In the genomic region with DNA sequence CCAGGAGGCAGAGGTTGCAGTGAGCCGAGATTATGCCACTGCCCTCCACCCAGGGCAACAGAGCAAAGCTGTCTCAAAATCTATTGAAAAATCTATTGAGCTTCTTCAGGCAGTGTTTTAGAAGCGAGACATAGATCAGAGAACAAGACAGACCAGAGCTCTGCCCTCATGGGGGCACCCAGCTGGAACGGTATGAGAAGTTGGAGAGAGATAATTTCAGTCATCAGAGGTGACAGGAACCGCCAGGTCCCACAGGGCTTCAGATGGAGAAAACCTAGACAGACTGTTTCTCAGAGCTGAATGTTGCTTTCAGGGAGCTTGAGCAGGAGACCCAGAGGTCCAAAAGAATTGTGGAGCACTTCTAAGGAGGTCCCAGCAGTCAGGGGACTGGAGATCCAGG, we compare ENCODE assay signal across 22 cellular contexts. TPM values are rescaled to one million over a fixed set of nuclear protein-coding genes. Genes with fewer than 3 reads are reported as not detected.
A peak's percentile ranks its signal among the peaks of the same experiment; 100 is the strongest.
DNase-seq lines count a peak whose midpoint lies in the region; ATAC-seq, FAIRE-seq and TF ChIP-seq lines count a peak whose summit lies in the region.
"Had no signal": no experiment of that assay in that cellular context is flagged by ENCODE, and none has a peak within 500 bp of the region (broad histone marks: within the 10 kb centered on the region; RNA-seq: fewer than 3 reads in every experiment).

No MANE protein-coding gene starts in this region.

- H3K4me2 ChIP-seq in BLaER1 (peak overlapping the region; percentile 78), GM12878 (ENCODE audit: control insufficient read depth, insufficient read depth) (no peak overlapping the region)
- H3K4me2 ChIP-seq: A549 had no signal

- FAIRE-seq in GM12878 (lab: Jason Lieb, UNC): no peak
- FAIRE-seq: A549, GM12891, HTR-8/SVneo had no signal

- no peak for ATAC-seq in GM12878
- peak; percentile 68 to 96 for ATAC-seq in stimulated activated naive B cell treated with anti-CD40 and anti-IgM and Interleukin-4, amounts not matched to agents 10 μg/mL and 1 μg/mL and 100 μg/mL, for 72 hours (replicated peaks)
- ATAC-seq: A549 had no signal

- TF ChIP-seq POLR2A in GM12878 (IDR thresholded peaks at IDR 0.05; ENCODE audit: low read depth, low read length) (no peak), erythroblast (IDR thresholded peaks at IDR 0.05; ENCODE audit: low read length) (no peak)

- POLR2A ChIA-PET in GM12878 (lab: Charles Lee): no interaction called here

- H3K4me1 ChIP-seq in BLaER1 (peaks cover 33% of the 10 kb centered on the region), GM12878 (ENCODE audit: control insufficient read depth, insufficient read depth, low read length) (no peaks in the 10 kb centered on the region)

- H3K27me3 Mint-ChIP-seq in stimulated activated naive B cell treated with anti-CD40 and anti-IgM and Interleukin-4, amounts not matched to agents 10 μg/mL and 1 μg/mL and 100 μg/mL, for 72 hours: peaks cover 0 to 13% of the 10 kb centered on the region in 2 donors
- H3K27me3 Mint-ChIP-seq: CD4-positive, CD25-positive, alpha-beta regulatory T cell had no signal

- no peak for TF ChIP-seq RAD21 in GM12878 (IDR thresholded peaks at IDR 0.05; ENCODE audit: insufficient read depth, low read depth, low read length)

- TF ChIP-seq CTCF in GM12878 (IDR thresholded peaks at IDR 0.05 in 2 of 3, conservative IDR thresholded peaks at IDR 0.05 in 1 of 3; ENCODE audit: control insufficient read depth in 2 of 3, extremely low read depth in 1 of 3, insufficient read depth in 1 of 3, low read depth in 3 of 3, low read length in 3 of 3): no peak
- TF ChIP-seq CTCF in brain microvascular endothelial cell (IDR thresholded peaks at IDR 0.05; ENCODE audit: low read depth, low read length, missing control alignments): no peak

- H3K9ac ChIP-seq in BLaER1 (no peak overlapping the region), GM12878 (ENCODE audit: control insufficient read depth, insufficient read depth, low read length) (no peak overlapping the region)

- RAD21 ChIA-PET in GM12878 (lab: Charles Lee; ENCODE audit: unreplicated experiment): interaction anchor here (0.7 kb wide), 1 partner anchor 28 kb away, joined by 4 read pairs; no protein-coding TSS in a partner anchor

- no peak for TF ChIP-seq EP300 in GM12878 (IDR thresholded peaks at IDR 0.05; ENCODE audit: borderline replicate concordance in 1 of 2, control insufficient read depth in 1 of 2, low read depth in 2 of 2, low read length in 2 of 2)

- peaks cover 0 to 3% of the 10 kb centered on the region in 2 donors for H3K36me3 Mint-ChIP-seq in stimulated activated naive B cell treated with anti-CD40 and anti-IgM and Interleukin-4, amounts not matched to agents 10 μg/mL and 1 μg/mL and 100 μg/mL, for 72 hours
- H3K36me3 Mint-ChIP-seq: CD4-positive, CD25-positive, alpha-beta regulatory T cell had no signal

- whole genome bisulfite sequencing in GM12878 (ENCODE audit: insufficient coverage, insufficient replicate concordance, low lambda C conversion rate, missing lambda C conversion rate): 10% methylated on average over 4 of the region's 4 CpGs

- peaks cover 2 to 5% of the 10 kb centered on the region in 2 donors for H3K4me1 Mint-ChIP-seq in stimulated activated naive B cell treated with anti-CD40 and anti-IgM and Interleukin-4, amounts not matched to agents 10 μg/mL and 1 μg/mL and 100 μg/mL, for 72 hours
- H3K4me1 Mint-ChIP-seq: CD4-positive, CD25-positive, alpha-beta regulatory T cell; CD8-positive, alpha-beta memory T cell had no signal

- SMC1A ChIA-PET in GM12878 (lab: Charles Lee; ENCODE audit: uncharacterized antibody, unreplicated experiment): no interaction called here

- no peak overlapping the region for H3K27ac Mint-ChIP-seq in stimulated activated naive B cell treated with anti-CD40 and anti-IgM and Interleukin-4, amounts not matched to agents 10 μg/mL and 1 μg/mL and 100 μg/mL, for 72 hours
- H3K27ac Mint-ChIP-seq: CD4-positive, CD25-positive, alpha-beta regulatory T cell; CD8-positive, alpha-beta memory T cell had no signal

- H3K4me3 ChIP-seq in BLaER1 (no peak overlapping the region), GM12878 (no peak overlapping the region), brain microvascular endothelial cell (ENCODE audit: low read depth, low read length) (no peak overlapping the region)
- H3K4me3 ChIP-seq: A549 had no signal

- H3K4me3 Mint-ChIP-seq in stimulated activated naive B cell treated with anti-CD40 and anti-IgM and Interleukin-4, amounts not matched to agents 10 μg/mL and 1 μg/mL and 100 μg/mL, for 72 hours: no peak overlapping the region
- H3K4me3 Mint-ChIP-seq: CD4-positive, CD25-positive, alpha-beta regulatory T cell; CD8-positive, alpha-beta memory T cell had no signal

- intact Hi-C loops in GM12878 (cut with micrococcal nuclease; ENCODE audit: unreplicated experiment): no loop called here

- no peaks in the 10 kb centered on the region for H3K36me3 ChIP-seq in BLaER1
- H3K36me3 ChIP-seq in GM12878 (ENCODE audit: control insufficient read depth in 2 of 2, insufficient read depth in 2 of 2, low read length in 1 of 2): no peaks in the 10 kb centered on the region
- no peaks in the 10 kb centered on the region for H3K36me3 ChIP-seq in brain microvascular endothelial cell (replicated peaks)

- H4K20me1 ChIP-seq in BLaER1: no peaks in the 10 kb centered on the region
- H4K20me1 ChIP-seq in GM12878 (ENCODE audit: control insufficient read depth, insufficient read depth): no peaks in the 10 kb centered on the region

- CTCF ChIA-PET in GM12878 (lab: Yijun Ruan, JAX): interaction anchor here (0.6 to 2.6 kb wide), 4 partner anchors 9 to 173 kb away, joined by 3 to 13 read pairs (median 3); no protein-coding TSS in a partner anchor

- DNase-seq in GM12878 (ENCODE audit: low read depth, low spot score): no peak
- peak; percentile 38 for DNase-seq in left kidney (ENCODE audit: low read depth, low spot score)
- DNase-seq in stimulated activated naive B cell treated with anti-CD40 and anti-IgM and Interleukin-4, amounts not matched to agents 10 μg/mL and 1 μg/mL and 100 μg/mL, for 72 hours: no peak
- DNase-seq in NCI-H524 (lab: John Stamatoyannopoulos, UW): no peak
- no peak for DNase-seq in erythroblast (lab: John Stamatoyannopoulos, UW)
- DNase-seq in brain microvascular endothelial cell: no peak
- DNase-seq: AML-193; CD4-positive, CD25-positive, alpha-beta regulatory T cell; CD8-positive, alpha-beta memory T cell; COR-L47; DMS 273 treated with DMSO at 0.1 percent for 48 hours; DMS53; DND-41; EL; GOT3; H7; IMR-90 had no signal

- H3K79me2 ChIP-seq in GM12878 (ENCODE audit: control insufficient read depth, insufficient read depth, low read length): no peaks in the 10 kb centered on the region

- H2AFZ ChIP-seq in GM12878 (ENCODE audit: control insufficient read depth, low read depth, low read length): no peak overlapping the region

- peaks cover 0 to 3% of the 10 kb centered on the region in 2 donors for H3K9me3 Mint-ChIP-seq in stimulated activated naive B cell treated with anti-CD40 and anti-IgM and Interleukin-4, amounts not matched to agents 10 μg/mL and 1 μg/mL and 100 μg/mL, for 72 hours

- H3K27ac ChIP-seq in BLaER1 (peak overlapping the region; percentile 35; the same call in 1 of the 2 replicates), GM12878 (ENCODE audit: control insufficient read depth, insufficient read depth) (no peak overlapping the region), brain microvascular endothelial cell (no peak overlapping the region)
- H3K27ac ChIP-seq: 22Rv1, A549 had no signal

- no peaks in the 10 kb centered on the region for H3K27me3 ChIP-seq in BLaER1
- H3K27me3 ChIP-seq in GM12878 (replicated peaks in 1 of 2; ENCODE audit: control insufficient read depth in 2 of 2, insufficient read depth in 2 of 2, low read length in 1 of 2): no peaks in the 10 kb centered on the region; a peak in 1 of 4 replicates
- H3K27me3 ChIP-seq in brain microvascular endothelial cell (replicated peaks): no peaks in the 10 kb centered on the region

- peaks cover 11% of the 10 kb centered on the region for H3K9me3 ChIP-seq in BLaER1
- peaks cover 3% of the 10 kb centered on the region; the same call in 1 of the 3 replicates for H3K9me3 ChIP-seq in GM12878 (replicated peaks; ENCODE audit: control insufficient read depth, insufficient read depth, low read length)

- no TSS peak for BruUV-seq in GM12878 (replicated peaks; lab: Mats Ljungman, UMichigan)

- in situ Hi-C loops in GM12878 (cut with MboI) (loop anchor here (25.0 kb wide), 1 partner anchor 123 kb away; no protein-coding TSS in a partner anchor), brain microvascular endothelial cell (cut with HindIII; ENCODE audit: low pct_ligation_motif_present, low sequenced_read_pairs) (no loop called here)

TF ChIP-seq in GM12878, 131 proteins besides CTCF, POLR2A, EP300 and RAD21 (continues in another document):
- TF ChIP-seq CEBPB (IDR thresholded peaks at IDR 0.05; ENCODE audit: borderline replicate concordance in 1 of 2, low read depth in 2 of 2, low read length in 2 of 2) (no peak), NR2F1 (conservative IDR thresholded peaks at IDR 0.05) (no peak), HDGF (IDR thresholded peaks at IDR 0.05) (no peak)

RNA-seq across cellular contexts. Expression of gene GTF2IRD1, which starts 14.2 kb away (rescaled TPM):
- 13.7 and 14.4 TPM in 2 replicates for total RNA-seq in GM12878 (2013; cell fraction: nucleolus; rRNA removed)
- total RNA-seq in GM12878 (2014; rRNA removed): 0.65 and 0.96 TPM in 2 replicates
- 0.98 and 1.0 TPM in 2 replicates for total RNA-seq in GM12878 (2014; rRNA removed; fragmentation: Illumina TruSeq; extraction: Trizol)
- 2.6 and 3.0 TPM in 2 replicates for total RNA-seq in GM12878 (2021)
- 0.60 TPM for polyA plus RNA-seq in GM12878 (2011; ENCODE audit: low read depth)
- polyA plus RNA-seq in GM12878 (2011; rRNA removed): 1.3 and 2.0 TPM in 2 replicates
- polyA plus RNA-seq in GM12878 (2011; cell fraction: cytosol; rRNA removed): 1.4 and 1.6 TPM in 2 replicates
- 1.6 TPM in 2 replicates for polyA plus RNA-seq in GM12878 (2011; cell fraction: nucleus; rRNA removed)
- 2.2 and 2.6 TPM in 2 replicates for polyA plus RNA-seq in GM12878 (2012)
- polyA plus RNA-seq in GM12878 (2014; fragmentation: Illumina TruSeq; extraction: Trizol): 1.9 and 2.8 TPM in 2 replicates
- polyA plus RNA-seq in GM12878 (2014; fragmentation: Nextera tagmentation; extraction: Ambion mirVana): 1 to 10 TPM in 1 of 2 experiments, under 1 TPM in 1; 0.48 to 1.8 TPM
- polyA plus RNA-seq in GM12878 (2014; rRNA removed): 1.6 and 3.3 TPM in 2 replicates
- polyA plus RNA-seq in GM12878 (2016; fragmentation: Nextera tagmentation; extraction: Ambion mirVana): under 1 TPM; 0.57 to 0.62 TPM
- 0.59 and 2.0 TPM in 2 replicates for polyA minus RNA-seq in GM12878 (2011; rRNA and poly(A)+ RNA removed)
- 0.94 and 1.5 TPM in 2 replicates for polyA minus RNA-seq in GM12878 (2011; cell fraction: cytosol; rRNA and poly(A)+ RNA removed)
- 1.2 and 2.0 TPM in 2 replicates for polyA minus RNA-seq in GM12878 (2011; cell fraction: nucleus; rRNA and poly(A)+ RNA removed)
- polyA plus RNA-seq: CD8-positive, alpha-beta memory T cell had no signal
